8 cellular contexts compared by ENCODE assay signal in the genomic region with DNA sequence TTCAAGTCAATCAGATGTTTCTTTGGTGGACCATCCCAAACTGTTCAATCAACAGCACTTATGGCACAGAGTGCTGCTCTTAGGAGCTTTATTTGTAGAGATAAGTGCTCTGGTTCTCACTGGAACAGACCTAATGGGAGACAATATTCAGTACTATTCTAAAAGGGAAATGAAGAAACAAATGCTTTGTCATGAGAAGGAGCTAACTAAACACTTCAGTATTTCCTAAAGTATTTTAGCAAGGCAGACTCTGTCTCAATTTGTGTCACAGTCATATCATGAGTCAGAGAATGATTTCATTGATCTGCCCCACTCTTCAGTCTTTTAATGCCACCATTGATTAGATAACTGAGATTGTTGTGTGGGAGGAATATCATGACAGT.
DNase-seq lines count a peak whose midpoint lies in the region; ATAC-seq and TF ChIP-seq lines count a peak whose summit lies in the region.

No MANE protein-coding gene starts in this region.

- no peaks in the 10 kb centered on the region for H3K36me3 ChIP-seq in mammary epithelial cell (ENCODE audit: insufficient read depth, low read length)
- no peaks in the 10 kb centered on the region for H3K36me3 ChIP-seq in breast epithelium

- dilution Hi-C loops in mammary epithelial cell (cut with HindIII; ENCODE audit: low sequenced_read_pairs): no loop called here

- intact Hi-C loops in mammary epithelial cell (cut with micrococcal nuclease): no loop called here
- intact Hi-C loops in breast epithelium (cut with DNase I; ENCODE audit: low total_unique reads): no loop called here
- intact Hi-C loops in activated B cell treated with CpG ODN at 0.5 μM for 24 hours (cut with micrococcal nuclease): loop anchor here (1.0 to 2.0 kb wide), 2 partner anchors 48 to 683 kb away; a partner anchor contains a TSS

- H3K27ac ChIP-seq in mammary epithelial cell (ENCODE audit: insufficient read depth, low read depth, low read length) (no peak overlapping the region), breast epithelium (no peak overlapping the region)

- no peak for TF ChIP-seq POLR2A in breast epithelium (IDR thresholded peaks at IDR 0.05)

- H3K4me3 ChIP-seq in mammary epithelial cell (replicated peaks in 1 of 3; ENCODE audit: insufficient read depth in 1 of 3, low read depth in 2 of 3, low read length in 3 of 3) (no peak overlapping the region), breast epithelium (no peak overlapping the region)

- no peaks in the 10 kb centered on the region for H3K27me3 Mint-ChIP-seq in activated B cell treated with CpG ODN at 0.5 μM for 24 hours

- ATAC-seq in HG03064 (IDR thresholded peaks at IDR 0.05; ENCODE audit: low read depth, unreplicated experiment): peak; percentile 39
- ATAC-seq in activated B cell treated with CpG ODN at 0.5 μM for 24 hours (ENCODE audit: low read depth): peak; percentile 28
- peak; percentile 89 for ATAC-seq in stimulated activated effector memory CD8-positive, alpha-beta T cell treated with anti-CD3 and anti-CD28 coated beads, Interleukin-12 subunit alpha, Interleukin-12 subunit beta, amount 100 ng/mL, for 72 hours

- no peaks in the 10 kb centered on the region for H3K9me3 Mint-ChIP-seq in activated B cell treated with CpG ODN at 0.5 μM for 24 hours
- no peaks in the 10 kb centered on the region for H3K9me3 Mint-ChIP-seq in stimulated activated effector memory CD8-positive, alpha-beta T cell treated with anti-CD3 and anti-CD28 coated beads, Interleukin-12 subunit alpha, Interleukin-12 subunit beta, amount 100 ng/mL, for 72 hours

- no peak overlapping the region for H3K9ac ChIP-seq in mammary epithelial cell (ENCODE audit: insufficient read depth, low read length)

- peak overlapping the region; percentile 8 for H3K27ac Mint-ChIP-seq in activated B cell treated with CpG ODN at 0.5 μM for 24 hours
- H3K27ac Mint-ChIP-seq in stimulated activated effector memory CD8-positive, alpha-beta T cell treated with anti-CD3 and anti-CD28 coated beads, Interleukin-12 subunit alpha, Interleukin-12 subunit beta, amount 100 ng/mL, for 72 hours: peak overlapping the region; percentile 96

- H3K9me3 ChIP-seq in mammary epithelial cell (replicated peaks; ENCODE audit: insufficient read depth, low read length) (no peaks in the 10 kb centered on the region), breast epithelium (no peaks in the 10 kb centered on the region)

- H3K4me2 ChIP-seq in mammary epithelial cell (ENCODE audit: insufficient read depth, low read depth, low read length): no peak overlapping the region

- H4K20me1 ChIP-seq in mammary epithelial cell (ENCODE audit: insufficient read depth, low read length): no peaks in the 10 kb centered on the region

- DNase-seq in mammary epithelial cell (peak; percentile 5), breast epithelium (ENCODE audit: low spot score in 2 of 2) (no peak), activated B cell treated with CpG ODN at 0.5 μM for 24 hours (no peak), DMS153 (lab: John Stamatoyannopoulos, UW) (no peak), NCI-H2171 (lab: John Stamatoyannopoulos, UW) (no peak)
- DNase-seq in stimulated activated effector memory CD8-positive, alpha-beta T cell treated with anti-CD3 and anti-CD28 coated beads, Interleukin-12 subunit alpha, Interleukin-12 subunit beta, amount 100 ng/mL, for 72 hours (ENCODE audit: low spot score in 2 of 2): no peak
- no peak for DNase-seq in stimulated activated CD8-positive, alpha-beta memory T cell treated with anti-CD3 and anti-CD28 coated beads, Interleukin-4, amount 100 ng/mL, for 48 hours

- POLR2A ChIA-PET in activated B cell treated with CpG ODN at 0.5 μM for 24 hours (lab: Charles Lee): interaction anchor here (0.5 to 1.6 kb wide), 4 partner anchors 48 to 1903 kb away, joined by 5 to 7 read pairs (median 6); no protein-coding TSS in a partner anchor

- H3K4me3 Mint-ChIP-seq in activated B cell treated with CpG ODN at 0.5 μM for 24 hours: no peak overlapping the region
- H3K4me3 Mint-ChIP-seq in stimulated activated effector memory CD8-positive, alpha-beta T cell treated with anti-CD3 and anti-CD28 coated beads, Interleukin-12 subunit alpha, Interleukin-12 subunit beta, amount 100 ng/mL, for 72 hours: peak overlapping the region; percentile 66

- H3K4me1 Mint-ChIP-seq in activated B cell treated with CpG ODN at 0.5 μM for 24 hours: peaks cover 24% of the 10 kb centered on the region
- peaks cover 42% of the 10 kb centered on the region for H3K4me1 Mint-ChIP-seq in stimulated activated effector memory CD8-positive, alpha-beta T cell treated with anti-CD3 and anti-CD28 coated beads, Interleukin-12 subunit alpha, Interleukin-12 subunit beta, amount 100 ng/mL, for 72 hours

- TF ChIP-seq CTCF in mammary epithelial cell (conservative IDR thresholded peaks at IDR 0.05 in 1 of 2, IDR thresholded peaks at IDR 0.05 in 1 of 2; ENCODE audit: extremely low read depth in 1 of 2, insufficient read depth in 1 of 2, low read depth in 1 of 2, low read length in 2 of 2) (no peak), breast epithelium (IDR thresholded peaks at IDR 0.05) (no peak), activated B cell treated with CpG ODN at 0.5 μM for 24 hours (IDR thresholded peaks at IDR 0.05) (no peak)

- BruUV-seq in mammary epithelial cell (replicated peaks; lab: Mats Ljungman, UMichigan): no TSS peak

- no peaks in the 10 kb centered on the region for H3K27me3 ChIP-seq in mammary epithelial cell (ENCODE audit: insufficient read depth, low read length)
- no peaks in the 10 kb centered on the region for H3K27me3 ChIP-seq in breast epithelium

- in situ Hi-C loops in mammary epithelial cell (cut with MboI; ENCODE audit: low sequenced_read_pairs in 2 of 2): no loop called here

- no peak overlapping the region for H2AFZ ChIP-seq in mammary epithelial cell (ENCODE audit: low read depth, low read length)

- H3K36me3 Mint-ChIP-seq in activated B cell treated with CpG ODN at 0.5 μM for 24 hours (ENCODE audit: low read depth): no peaks in the 10 kb centered on the region
- H3K36me3 Mint-ChIP-seq in stimulated activated effector memory CD8-positive, alpha-beta T cell treated with anti-CD3 and anti-CD28 coated beads, Interleukin-12 subunit alpha, Interleukin-12 subunit beta, amount 100 ng/mL, for 72 hours: peaks cover 4% of the 10 kb centered on the region

- no peaks in the 10 kb centered on the region for H3K79me2 ChIP-seq in mammary epithelial cell (ENCODE audit: insufficient read depth, low read length)

- CTCF ChIA-PET in mammary epithelial cell (lab: Charles Lee; ENCODE audit: low non-redundant PET) (no interaction called here), activated B cell treated with CpG ODN at 0.5 μM for 24 hours (lab: Charles Lee) (no interaction called here)

- H3K4me1 ChIP-seq in mammary epithelial cell (ENCODE audit: insufficient read depth, low read length) (no peaks in the 10 kb centered on the region), breast epithelium (no peaks in the 10 kb centered on the region)

Comparison
In these comparisons a context has a peak if more than half of its experiments do, and no peak if none do; other contexts are left out.
1. ATAC-seq: peak in every context shown above with its lines; median percentile 89 in stimulated activated effector memory CD8-positive, alpha-beta T cell treated with anti-CD3 and anti-CD28 coated beads, Interleukin-12 subunit alpha, Interleukin-12 subunit beta, amount 100 ng/mL, for 72 hours; 39 in HG03064; 28 in activated B cell treated with CpG ODN at 0.5 μM for 24 hours.